In genomic region chr9:5443845-5444244, GRCh38 we compare ENCODE assay signal across 33 cellular contexts.
"Had no signal": no experiment of that assay in that cellular context is flagged by ENCODE, and none has a peak within 500 bp of the region (broad histone marks: within the 10 kb centered on the region; RNA-seq: fewer than 3 reads in every experiment).

No MANE protein-coding gene starts in this region.

- H3K27ac Mint-ChIP-seq: activated B cell treated with CpG ODN at 0.5 μM for 24 hours; activated CD4-positive, alpha-beta memory T cell treated with anti-CD3 and anti-CD28 coated beads, Interleukin-2, amount 10 ng/mL, durations not matched to agents 7 days and 5 days; activated CD4-positive, alpha-beta T cell treated with anti-CD3 and anti-CD28 coated beads, Interleukin-2, amount 10 ng/mL, durations not matched to agents 7 days and 5 days; activated naive CD4-positive, alpha-beta T cell treated with anti-CD3 and anti-CD28 coated beads for 36 hours; activated naive CD4-positive, alpha-beta T cell treated with anti-CD3 and anti-CD28 coated beads, Interleukin-2, amount 50 U/mL, for 24 hours; activated naive CD8-positive, alpha-beta T cell treated with anti-CD3 and anti-CD28 coated beads, Interleukin-2, amount 10 ng/mL, durations not matched to agents 7 days and 5 days; activated T-helper 1 cell treated with anti-CD3 and anti-CD28 coated beads, Interleukin-12 subunit alpha, Interleukin-12 subunit beta, Interleukin-2, Interleukin-4 antibody, amounts not matched to agents 30 ng/mL and 10 ng/mL and 1 ng/mL, durations not matched to agents 14 hours and 24 hours and 36 hours; activated T-helper 2 cell treated with anti-CD3 and anti-CD28 coated beads, Interferon-gamma antibody, Interleukin-2, Interleukin-4, amounts not matched to agents 10 μg/mL and 5 μg/mL and 100 μg/mL, durations not matched to agents 14 hours and 24 hours and 36 hours; effector memory CD8-positive, alpha-beta T cell; T-helper 17 cell; T-helper 2 cell treated with Interferon-gamma antibody and Interleukin-4, amounts not matched to agents 5 μg/mL and 100 μg/mL, for 36 hours had no signal

- H3K9me3 ChIP-seq: gastrocnemius medialis, heart left ventricle had no signal

- H3K36me3 ChIP-seq: brain microvascular endothelial cell, esophagus muscularis mucosa, gastrocnemius medialis, heart left ventricle, WERI-Rb-1 had no signal

- FAIRE-seq: astrocyte, bronchial epithelial cell had no signal

- H3K27ac ChIP-seq: brain microvascular endothelial cell, coronary artery, esophagus muscularis mucosa, foreskin keratinocyte, gastrocnemius medialis, heart left ventricle, WERI-Rb-1 had no signal

- H3K36me3 Mint-ChIP-seq: activated naive CD4-positive, alpha-beta T cell treated with anti-CD3 and anti-CD28 coated beads, Interleukin-2, amount 50 U/mL, for 24 hours; activated naive CD8-positive, alpha-beta T cell treated with anti-CD3 and anti-CD28 coated beads, Interleukin-2, amount 10 ng/mL, durations not matched to agents 7 days and 5 days had no signal

- H3K4me1 ChIP-seq: gastrocnemius medialis had no signal

- H3K9me3 Mint-ChIP-seq: activated B cell treated with CpG ODN at 0.5 μM for 24 hours; activated CD4-positive, alpha-beta memory T cell treated with anti-CD3 and anti-CD28 coated beads, Interleukin-2, amount 10 ng/mL, durations not matched to agents 7 days and 5 days; activated CD4-positive, alpha-beta T cell treated with anti-CD3 and anti-CD28 coated beads, Interleukin-2, amount 10 ng/mL, durations not matched to agents 7 days and 5 days; activated naive CD4-positive, alpha-beta T cell treated with anti-CD3 and anti-CD28 coated beads, Interleukin-2, amount 50 U/mL, for 24 hours; activated naive CD8-positive, alpha-beta T cell treated with anti-CD3 and anti-CD28 coated beads, Interleukin-2, amount 10 ng/mL, durations not matched to agents 7 days and 5 days; activated T-helper 2 cell treated with anti-CD3 and anti-CD28 coated beads, Interferon-gamma antibody, Interleukin-2, Interleukin-4, amounts not matched to agents 10 μg/mL and 5 μg/mL and 100 μg/mL, durations not matched to agents 14 hours and 24 hours and 36 hours; central memory CD8-positive, alpha-beta T cell; effector memory CD8-positive, alpha-beta T cell; T-helper 2 cell treated with Interferon-gamma antibody and Interleukin-4, amounts not matched to agents 5 μg/mL and 100 μg/mL, for 36 hours had no signal

- H3K27me3 Mint-ChIP-seq: activated B cell treated with CpG ODN at 0.5 μM for 24 hours; activated CD4-positive, alpha-beta memory T cell treated with anti-CD3 and anti-CD28 coated beads, Interleukin-2, amount 10 ng/mL, durations not matched to agents 7 days and 5 days; activated CD4-positive, alpha-beta T cell treated with anti-CD3 and anti-CD28 coated beads, Interleukin-2, amount 10 ng/mL, durations not matched to agents 7 days and 5 days; activated naive CD4-positive, alpha-beta T cell treated with anti-CD3 and anti-CD28 coated beads, Interleukin-2, amount 50 U/mL, for 24 hours; activated naive CD8-positive, alpha-beta T cell treated with anti-CD3 and anti-CD28 coated beads, Interleukin-2, amount 10 ng/mL, durations not matched to agents 7 days and 5 days; central memory CD8-positive, alpha-beta T cell; effector memory CD8-positive, alpha-beta T cell; T-helper 17 cell had no signal

- H3K4me3 ChIP-seq: coronary artery, esophagus muscularis mucosa, gastrocnemius medialis, heart left ventricle had no signal

- H3K4me3 Mint-ChIP-seq: activated B cell treated with CpG ODN at 0.5 μM for 24 hours; activated CD4-positive, alpha-beta memory T cell treated with anti-CD3 and anti-CD28 coated beads, Interleukin-2, amount 10 ng/mL, durations not matched to agents 7 days and 5 days; activated CD4-positive, alpha-beta T cell treated with anti-CD3 and anti-CD28 coated beads, Interleukin-2, amount 10 ng/mL, durations not matched to agents 7 days and 5 days; activated naive CD4-positive, alpha-beta T cell treated with anti-CD3 and anti-CD28 coated beads for 36 hours; activated naive CD4-positive, alpha-beta T cell treated with anti-CD3 and anti-CD28 coated beads, Interleukin-2, amount 50 U/mL, for 24 hours; activated naive CD8-positive, alpha-beta T cell treated with anti-CD3 and anti-CD28 coated beads, Interleukin-2, amount 10 ng/mL, durations not matched to agents 7 days and 5 days; activated T-cell treated with anti-CD3 and anti-CD28 coated beads, Interleukin-2, amount 50 U/mL, for 4 hours; activated T-helper 1 cell treated with anti-CD3 and anti-CD28 coated beads, Interleukin-12 subunit alpha, Interleukin-12 subunit beta, Interleukin-2, Interleukin-4 antibody, amounts not matched to agents 30 ng/mL and 10 ng/mL and 1 ng/mL, durations not matched to agents 14 hours and 24 hours and 36 hours; central memory CD8-positive, alpha-beta T cell; effector memory CD8-positive, alpha-beta T cell; T-helper 17 cell; T-helper 2 cell treated with Interferon-gamma antibody and Interleukin-4, amounts not matched to agents 5 μg/mL and 100 μg/mL, for 36 hours had no signal

- ATAC-seq: activated CD4-positive, CD25-positive, alpha-beta regulatory T cell treated with anti-CD3 and anti-CD28 coated beads, Interleukin-2, amount 50 U/mL, for 24 hours; activated T-cell treated with anti-CD3 and anti-CD28 coated beads, Interleukin-2, amount 50 U/mL, for 4 hours; effector memory CD8-positive, alpha-beta T cell; foreskin keratinocyte; gastrocnemius medialis; heart left ventricle; T-helper 17 cell had no signal

- H3K27me3 ChIP-seq: brain microvascular endothelial cell, esophagus muscularis mucosa, foreskin keratinocyte, gastrocnemius medialis, heart left ventricle had no signal

- DNase-seq: activated B cell treated with CpG ODN at 0.5 μM for 24 hours; activated CD4-positive, alpha-beta memory T cell treated with anti-CD3 and anti-CD28 coated beads, Interleukin-2, amount 10 ng/mL, durations not matched to agents 7 days and 5 days; activated CD4-positive, alpha-beta T cell treated with anti-CD3 and anti-CD28 coated beads, Interleukin-2, amount 10 ng/mL, durations not matched to agents 7 days and 5 days; activated CD4-positive, alpha-beta T cell treated with anti-CD3 and anti-CD28 coated beads, Interleukin-2, amount 50 U/mL, for 4 hours; activated effector memory CD4-positive, alpha-beta T cell treated with anti-CD3 and anti-CD28 coated beads, Interleukin-2, amount 50 U/mL, for 16 hours; activated naive CD4-positive, alpha-beta T cell treated with anti-CD3 and anti-CD28 coated beads for 36 hours; activated naive CD8-positive, alpha-beta T cell treated with anti-CD3 and anti-CD28 coated beads, Interleukin-2, amount 10 ng/mL, durations not matched to agents 7 days and 5 days; activated T-cell treated with anti-CD3 and anti-CD28 coated beads, Interleukin-2, amount 50 U/mL, for 4 hours; amniotic stem cell; anterior cingulate cortex; brain microvascular endothelial cell; dermis blood vessel endothelial cell; effector CD4-positive, alpha-beta T cell; effector memory CD8-positive, alpha-beta T cell; erythroblast; foreskin keratinocyte; gastrocnemius medialis; glutamatergic neuron; heart left ventricle; T-helper 1 cell; T-helper 17 cell; T1000; WERI-Rb-1 had no signal
